19 cellular contexts compared by ENCODE assay signal in genomic region chr3:184346480-184346879, GRCh38. TPM values are rescaled to one million over a fixed set of nuclear protein-coding genes. Genes with fewer than 3 reads are reported as not detected.
"Had no signal": no experiment of that assay in that cellular context is flagged by ENCODE, and none has a peak within 500 bp of the region (broad histone marks: within the 10 kb centered on the region; RNA-seq: fewer than 3 reads in every experiment).

No MANE protein-coding gene starts in this region.

- DNase-seq: activated CD4-positive, alpha-beta memory T cell treated with anti-CD3 and anti-CD28 coated beads for 36 hours; activated CD4-positive, alpha-beta T cell treated with anti-CD3 and anti-CD28 coated beads for 36 hours; activated T-cell treated with anti-CD3 and anti-CD28 coated beads, Interleukin-2, amount 50 U/mL, for 24 hours; central memory CD4-positive, alpha-beta T cell; cortex of kidney; effector CD8-positive, alpha-beta T cell; foreskin keratinocyte; immature natural killer cell; naive thymus-derived CD8-positive, alpha-beta T cell; retina; stimulated activated CD4-positive, alpha-beta T cell treated with anti-CD3 and anti-CD28 coated beads, Interleukin-4, amount 100 ng/mL, for 24 hours; stimulated activated naive CD4-positive, alpha-beta T cell; T-helper 1 cell; upper lobe of right lung had no signal

- H3K9me3 ChIP-seq: mucosa of descending colon, SJSA1, upper lobe of right lung had no signal

- H3K4me1 ChIP-seq: foreskin keratinocyte had no signal

- H3K4me1 Mint-ChIP-seq: activated CD4-positive, alpha-beta T cell treated with anti-CD3 and anti-CD28 coated beads for 36 hours; activated naive CD4-positive, alpha-beta T cell treated with anti-CD3 and anti-CD28 coated beads, Interleukin-2, amount 50 U/mL, for 24 hours; immature natural killer cell had no signal

- H3K4me3 ChIP-seq: mucosa of descending colon, SJSA1, skin epidermis, upper lobe of right lung had no signal

- ATAC-seq: naive thymus-derived CD8-positive, alpha-beta T cell had no signal

- H3K9me3 Mint-ChIP-seq: activated CD4-positive, alpha-beta memory T cell treated with anti-CD3 and anti-CD28 coated beads for 36 hours; activated naive CD4-positive, alpha-beta T cell treated with anti-CD3 and anti-CD28 coated beads, Interleukin-2, amount 50 U/mL, for 24 hours; activated T-cell treated with anti-CD3 and anti-CD28 coated beads, Interleukin-2, amount 50 U/mL, for 24 hours; immature natural killer cell; naive thymus-derived CD8-positive, alpha-beta T cell had no signal

- H3K27me3 ChIP-seq: foreskin keratinocyte, SJSA1, upper lobe of right lung had no signal

- H3K27me3 Mint-ChIP-seq: activated CD4-positive, alpha-beta memory T cell treated with anti-CD3 and anti-CD28 coated beads for 36 hours; activated CD4-positive, alpha-beta T cell treated with anti-CD3 and anti-CD28 coated beads for 36 hours; activated naive CD4-positive, alpha-beta T cell treated with anti-CD3 and anti-CD28 coated beads, Interleukin-2, amount 50 U/mL, for 24 hours; activated T-cell treated with anti-CD3 and anti-CD28 coated beads, Interleukin-2, amount 50 U/mL, for 24 hours; naive thymus-derived CD8-positive, alpha-beta T cell had no signal

- H3K27ac Mint-ChIP-seq: activated CD4-positive, alpha-beta memory T cell treated with anti-CD3 and anti-CD28 coated beads for 36 hours; activated CD4-positive, alpha-beta T cell treated with anti-CD3 and anti-CD28 coated beads for 36 hours; activated naive CD4-positive, alpha-beta T cell treated with anti-CD3 and anti-CD28 coated beads, Interleukin-2, amount 50 U/mL, for 24 hours; activated T-cell treated with anti-CD3 and anti-CD28 coated beads, Interleukin-2, amount 50 U/mL, for 24 hours; immature natural killer cell had no signal

- H3K4me3 Mint-ChIP-seq: activated CD4-positive, alpha-beta memory T cell treated with anti-CD3 and anti-CD28 coated beads for 36 hours; activated CD4-positive, alpha-beta T cell treated with anti-CD3 and anti-CD28 coated beads for 36 hours; activated naive CD4-positive, alpha-beta T cell treated with anti-CD3 and anti-CD28 coated beads, Interleukin-2, amount 50 U/mL, for 24 hours; activated T-cell treated with anti-CD3 and anti-CD28 coated beads, Interleukin-2, amount 50 U/mL, for 24 hours; immature natural killer cell; naive thymus-derived CD8-positive, alpha-beta T cell had no signal

- H3K27ac ChIP-seq: foreskin keratinocyte, SJSA1, upper lobe of right lung had no signal

RNA-seq across cellular contexts. Expression of gene THPO, which starts 31.5 kb away (rescaled TPM):
- total RNA-seq: activated CD4-positive, alpha-beta memory T cell treated with anti-CD3 and anti-CD28 coated beads for 36 hours; activated CD4-positive, alpha-beta T cell treated with anti-CD3 and anti-CD28 coated beads for 36 hours; foreskin keratinocyte; left colon; naive thymus-derived CD8-positive, alpha-beta T cell; SJSA1 had no signal
- polyA plus RNA-seq: foreskin keratinocyte; immature natural killer cell; naive thymus-derived CD8-positive, alpha-beta T cell had no signal
